1 cellular context compared by ENCODE assay signal in the genomic region with DNA sequence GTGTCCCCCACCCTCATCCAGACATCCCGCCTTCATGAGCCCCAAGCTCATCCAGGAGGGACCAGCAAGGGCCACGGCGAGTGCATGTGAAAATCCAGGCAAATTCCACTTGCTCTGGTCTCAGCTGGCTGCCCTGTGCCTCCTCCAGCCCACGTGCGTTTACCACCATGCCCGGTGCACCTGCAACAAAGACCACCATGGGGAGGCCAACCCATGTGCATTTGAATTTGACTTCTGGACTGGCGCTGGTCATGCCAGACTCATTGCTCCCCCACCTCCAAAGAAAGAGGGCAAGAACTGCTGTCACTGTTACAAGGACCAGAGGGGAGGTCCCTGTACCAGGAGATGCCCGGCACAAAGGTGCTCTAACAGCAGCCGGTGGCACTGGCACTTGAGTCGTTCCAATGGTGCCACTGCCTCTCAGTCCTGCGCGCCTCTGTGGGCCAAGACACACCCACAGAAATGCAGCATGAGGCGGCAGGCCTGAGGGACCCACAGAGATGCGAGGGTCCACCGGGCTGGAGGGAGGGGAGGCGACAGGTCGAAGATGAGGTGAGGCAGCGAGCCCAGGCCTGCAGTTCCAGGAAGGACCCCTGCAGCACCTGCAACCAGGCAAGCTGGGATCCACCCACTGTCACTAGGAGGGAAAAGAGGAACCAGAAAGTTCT.
A peak's percentile ranks its signal among the peaks of the same experiment; 100 is the strongest.
TF ChIP-seq lines count a peak whose summit lies in the region.

No MANE protein-coding gene starts in this region.

TF ChIP-seq in HepG2, 621 proteins besides CTCF, POLR2A, EP300 and RAD21 (continued from another document):
- TF ChIP-seq, protein P1, sequence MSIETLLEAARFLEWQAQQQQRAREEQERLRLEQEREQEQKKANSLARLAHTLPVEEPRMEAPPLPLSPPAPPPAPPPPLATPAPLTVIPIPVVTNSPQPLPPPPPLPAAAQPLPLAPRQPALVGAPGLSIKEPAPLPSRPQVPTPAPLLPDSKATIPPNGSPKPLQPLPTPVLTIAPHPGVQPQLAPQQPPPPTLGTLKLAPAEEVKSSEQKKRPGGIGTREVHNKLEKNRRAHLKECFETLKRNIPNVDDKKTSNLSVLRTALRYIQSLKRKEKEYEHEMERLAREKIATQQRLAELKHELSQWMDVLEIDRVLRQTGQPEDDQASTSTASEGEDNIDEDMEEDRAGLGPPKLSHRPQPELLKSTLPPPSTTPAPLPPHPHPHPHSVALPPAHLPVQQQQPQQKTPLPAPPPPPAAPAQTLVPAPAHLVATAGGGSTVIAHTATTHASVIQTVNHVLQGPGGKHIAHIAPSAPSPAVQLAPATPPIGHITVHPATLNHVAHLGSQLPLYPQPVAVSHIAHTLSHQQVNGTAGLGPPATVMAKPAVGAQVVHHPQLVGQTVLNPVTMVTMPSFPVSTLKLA (IDR thresholded peaks at IDR 0.05): peak; percentile 84
